In genomic region chr10:95290446-95290800, GRCh38 we compare ENCODE assay signal across 8 cellular contexts. TPM values are rescaled to one million over a fixed set of nuclear protein-coding genes. Genes with fewer than 3 reads are reported as not detected.
DNase-seq lines count a peak whose midpoint lies in the region; ATAC-seq and TF ChIP-seq lines count a peak whose summit lies in the region.

No MANE protein-coding gene starts in this region.

- WGBS in stomach, 5 donors: 0 to 1% (median 1%) methylated on average over 34 to 49 of the region's 49 CpGs

- H3K36me3 ChIP-seq in iPS-18a (ENCODE audit: control insufficient read depth, low read depth, low read length): no peaks in the 10 kb centered on the region
- no peaks in the 10 kb centered on the region for H3K36me3 ChIP-seq in stomach

- H3K27me3 Mint-ChIP-seq in activated T-helper 2 cell treated with anti-CD3 and anti-CD28 coated beads, Interferon-gamma antibody, Interleukin-2, Interleukin-4, amounts not matched to agents 10 μg/mL and 5 μg/mL and 100 μg/mL, durations not matched to agents 14 hours and 24 hours and 36 hours (ENCODE audit: low read depth): peaks cover 47% of the 10 kb centered on the region

- intact Hi-C loops in activated T-helper 2 cell treated with anti-CD3 and anti-CD28 coated beads, Interferon-gamma antibody, Interleukin-2, Interleukin-4, amounts not matched to agents 10 μg/mL and 5 μg/mL and 100 μg/mL, durations not matched to agents 14 hours and 24 hours and 36 hours (cut with micrococcal nuclease): loop anchor here (5.0 kb wide), 1 partner anchor 108 kb away; no protein-coding TSS in a partner anchor
- intact Hi-C loops in stomach (cut with DNase I; ENCODE audit: low total_unique reads): no loop called here

- H3K9me3 ChIP-seq in iPS-18a (ENCODE audit: control insufficient read depth, low read depth, low read length) (no peaks in the 10 kb centered on the region), stomach (no peaks in the 10 kb centered on the region)

- H3K27ac ChIP-seq in iPS-18a (ENCODE audit: low read length): no peak overlapping the region
- H3K27ac ChIP-seq in stomach: peak overlapping the region; percentile 89 to 93 (median 91)

- H3K9ac ChIP-seq in iPS-18a (ENCODE audit: low read length): peak overlapping the region; percentile 46

- H3K4me3 ChIP-seq in iPS-18a (ENCODE audit: low read length) (peak overlapping the region; percentile 72), stomach (peak overlapping the region; percentile 71 to 86 (median 77))

- H3K27me3 ChIP-seq in iPS-18a (ENCODE audit: control insufficient read depth, insufficient read depth, low read length): peaks cover 40% of the 10 kb centered on the region
- H3K27me3 ChIP-seq in stomach: peaks cover 0 to 14% (median 0%) of the 10 kb centered on the region in 3 donors

- H3K4me1 Mint-ChIP-seq in activated T-helper 2 cell treated with anti-CD3 and anti-CD28 coated beads, Interferon-gamma antibody, Interleukin-2, Interleukin-4, amounts not matched to agents 10 μg/mL and 5 μg/mL and 100 μg/mL, durations not matched to agents 14 hours and 24 hours and 36 hours (ENCODE audit: low read depth): peaks cover 24% of the 10 kb centered on the region

- no peak for TF ChIP-seq POLR2A in stomach (IDR thresholded peaks at IDR 0.05)

- no peak for TF ChIP-seq CTCF in stomach (IDR thresholded peaks at IDR 0.05)

- no peak for DNase-seq in activated T-helper 2 cell treated with anti-CD3 and anti-CD28 coated beads, Interferon-gamma antibody, Interleukin-2, Interleukin-4, amounts not matched to agents 10 μg/mL and 5 μg/mL and 100 μg/mL, durations not matched to agents 14 hours and 24 hours and 36 hours (ENCODE audit: low spot score)
- DNase-seq in stomach: no peak
- DNase-seq in stimulated activated CD4-positive, alpha-beta T cell treated with anti-CD3 and anti-CD28 coated beads, Interleukin-12 subunit alpha, Interleukin-12 subunit beta, amount 100 ng/mL, for 4 hours: no peak

- no peaks in the 10 kb centered on the region for H3K9me3 Mint-ChIP-seq in activated T-helper 2 cell treated with anti-CD3 and anti-CD28 coated beads, Interferon-gamma antibody, Interleukin-2, Interleukin-4, amounts not matched to agents 10 μg/mL and 5 μg/mL and 100 μg/mL, durations not matched to agents 14 hours and 24 hours and 36 hours

- no peak for TF ChIP-seq EP300 in stomach (IDR thresholded peaks at IDR 0.05)

- H3K27ac Mint-ChIP-seq in activated T-helper 2 cell treated with anti-CD3 and anti-CD28 coated beads, Interferon-gamma antibody, Interleukin-2, Interleukin-4, amounts not matched to agents 10 μg/mL and 5 μg/mL and 100 μg/mL, durations not matched to agents 14 hours and 24 hours and 36 hours: no peak overlapping the region

- peak; percentile 11 for ATAC-seq in GM19023 (IDR thresholded peaks at IDR 0.05; ENCODE audit: unreplicated experiment)
- peak; percentile 2 for ATAC-seq in HG03025 (IDR thresholded peaks at IDR 0.05; ENCODE audit: low FRiP score, unreplicated experiment)
- ATAC-seq in HG03135 (IDR thresholded peaks at IDR 0.05; ENCODE audit: unreplicated experiment): no peak
- no peak for ATAC-seq in HG03039 (IDR thresholded peaks at IDR 0.05; ENCODE audit: unreplicated experiment)

- H3K4me3 Mint-ChIP-seq in activated T-helper 2 cell treated with anti-CD3 and anti-CD28 coated beads, Interferon-gamma antibody, Interleukin-2, Interleukin-4, amounts not matched to agents 10 μg/mL and 5 μg/mL and 100 μg/mL, durations not matched to agents 14 hours and 24 hours and 36 hours (ENCODE audit: low read depth): peak overlapping the region; percentile 78

- no peaks in the 10 kb centered on the region for H3K36me3 Mint-ChIP-seq in activated T-helper 2 cell treated with anti-CD3 and anti-CD28 coated beads, Interferon-gamma antibody, Interleukin-2, Interleukin-4, amounts not matched to agents 10 μg/mL and 5 μg/mL and 100 μg/mL, durations not matched to agents 14 hours and 24 hours and 36 hours (ENCODE audit: low read depth)

- H3K4me1 ChIP-seq in iPS-18a (ENCODE audit: control insufficient read depth, low read depth, low read length): peaks cover 12% of the 10 kb centered on the region
- H3K4me1 ChIP-seq in stomach: peaks cover 32 to 63% (median 58%) of the 10 kb centered on the region in 4 donors

RNA-seq across cellular contexts. Expression of gene PDLIM1, which starts 0.4 kb away (rescaled TPM):
- 2.7 and 2.9 TPM in 2 replicates for total RNA-seq in activated T-helper 2 cell treated with anti-CD3 and anti-CD28 coated beads, Interferon-gamma antibody, Interleukin-2, Interleukin-4, amounts not matched to agents 10 μg/mL and 5 μg/mL and 100 μg/mL, durations not matched to agents 14 hours and 24 hours and 36 hours
- total RNA-seq in stomach: 100 to 1,000 TPM in 2 of 5 donors, 10 to 100 TPM in 3; 41.7 to 231 (median 83.9) TPM
- 100 to 1,000 TPM; 168 to 289 (median 277) TPM for polyA plus RNA-seq in stomach

Comparison
In these comparisons a context has a peak if more than half of its experiments do, and no peak if none do; other contexts are left out.
1. ATAC-seq: peak in GM19023 (single experiment) and HG03025 (single experiment); none in HG03135 (single experiment) and HG03039 (single experiment).
2. RNA of gene PDLIM1, which starts 0.4 kb away (total RNA-seq): 41.7 to 231 TPM in stomach; 2.7 to 2.9 TPM in activated T-helper 2 cell treated with anti-CD3 and anti-CD28 coated beads, Interferon-gamma antibody, Interleukin-2, Interleukin-4, amounts not matched to agents 10 μg/mL and 5 μg/mL and 100 μg/mL, durations not matched to agents 14 hours and 24 hours and 36 hours; every median in the first group is over 10 times any median in the second.